Comparison of ENCODE assay signal across 8 cellular contexts in genomic region chr4:55853484-55854046, GRCh38. TPM values are rescaled to one million over a fixed set of nuclear protein-coding genes. Genes with fewer than 3 reads are reported as not detected.
DNase-seq lines count a peak whose midpoint lies in the region; ATAC-seq and TF ChIP-seq lines count a peak whose summit lies in the region.

A gene with protein sequence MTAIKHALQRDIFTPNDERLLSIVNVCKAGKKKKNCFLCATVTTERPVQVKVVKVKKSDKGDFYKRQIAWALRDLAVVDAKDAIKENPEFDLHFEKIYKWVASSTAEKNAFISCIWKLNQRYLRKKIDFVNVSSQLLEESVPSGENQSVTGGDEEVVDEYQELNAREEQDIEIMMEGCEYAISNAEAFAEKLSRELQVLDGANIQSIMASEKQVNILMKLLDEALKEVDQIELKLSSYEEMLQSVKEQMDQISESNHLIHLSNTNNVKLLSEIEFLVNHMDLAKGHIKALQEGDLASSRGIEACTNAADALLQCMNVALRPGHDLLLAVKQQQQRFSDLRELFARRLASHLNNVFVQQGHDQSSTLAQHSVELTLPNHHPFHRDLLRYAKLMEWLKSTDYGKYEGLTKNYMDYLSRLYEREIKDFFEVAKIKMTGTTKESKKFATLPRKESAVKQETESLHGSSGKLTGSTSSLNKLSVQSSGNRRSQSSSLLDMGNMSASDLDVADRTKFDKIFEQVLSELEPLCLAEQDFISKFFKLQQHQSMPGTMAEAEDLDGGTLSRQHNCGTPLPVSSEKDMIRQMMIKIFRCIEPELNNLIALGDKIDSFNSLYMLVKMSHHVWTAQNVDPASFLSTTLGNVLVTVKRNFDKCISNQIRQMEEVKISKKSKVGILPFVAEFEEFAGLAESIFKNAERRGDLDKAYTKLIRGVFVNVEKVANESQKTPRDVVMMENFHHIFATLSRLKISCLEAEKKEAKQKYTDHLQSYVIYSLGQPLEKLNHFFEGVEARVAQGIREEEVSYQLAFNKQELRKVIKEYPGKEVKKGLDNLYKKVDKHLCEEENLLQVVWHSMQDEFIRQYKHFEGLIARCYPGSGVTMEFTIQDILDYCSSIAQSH (plus strand): TSS chr4:55853648. CDS start chr4:55858324, 4,676 bp downstream.

- peaks cover 23% of the 10 kb centered on the region for H3K79me2 ChIP-seq in KMS-11 (ENCODE audit: insufficient read depth, low read depth)

- peak within 1 kb of the TSS; percentile 84 for H2AFZ ChIP-seq in KMS-11 (ENCODE audit: low read depth)

- peak within 1 kb of the TSS; percentile 94 for H3K4me3 ChIP-seq in KMS-11 (IDR thresholded peaks at IDR 0.05; ENCODE audit: insufficient read depth, low read depth, low read length)
- H3K4me3 ChIP-seq in Peyer's patch: peak within 1 kb of the TSS; percentile 89 to 94 (median 92)
- H3K4me3 ChIP-seq in muscle layer of colon (ENCODE audit: low read depth in 1 of 2, low read length in 2 of 2): peak within 1 kb of the TSS; percentile 73 to 89

- H3K4me1 ChIP-seq in KMS-11 (ENCODE audit: low read depth, poor library complexity, severe bottlenecking) (peaks cover 12% of the 10 kb centered on the region), Peyer's patch (peaks cover 0 to 30% (median 0%) of the 10 kb centered on the region in 4 donors), muscle layer of colon (ENCODE audit: insufficient read depth, low read length) (peaks cover 16% of the 10 kb centered on the region)

- H3K4me2 ChIP-seq in KMS-11: peak within 1 kb of the TSS; percentile 88

- H3K9me3 ChIP-seq in Peyer's patch (no peaks in the 10 kb centered on the region), muscle layer of colon (ENCODE audit: low read length) (no peaks in the 10 kb centered on the region)

- no peaks in the 10 kb centered on the region for H3K36me3 ChIP-seq in KMS-11 (ENCODE audit: insufficient read depth)
- peaks cover 0 to 4% (median 0%) of the 10 kb centered on the region in 3 donors for H3K36me3 ChIP-seq in Peyer's patch
- H3K36me3 ChIP-seq in muscle layer of colon (ENCODE audit: insufficient read depth, low read length): no peaks in the 10 kb centered on the region

- H3K27ac ChIP-seq in KMS-11 (peak within 1 kb of the TSS; percentile 19; the same call in 1 of the 2 replicates), Peyer's patch (peak within 1 kb of the TSS; percentile 79 to 85 (median 81)), muscle layer of colon (ENCODE audit: low read depth, low read length) (peak within 1 kb of the TSS; percentile 80)

- ATAC-seq in GM21737 (IDR thresholded peaks at IDR 0.05; ENCODE audit: unreplicated experiment): peak; percentile 99
- ATAC-seq in esophagus mucosa: peak; percentile 98

- no peaks in the 10 kb centered on the region; the same call in 1 of the 2 replicates for H4K20me1 ChIP-seq in KMS-11 (ENCODE audit: insufficient read depth)

- TF ChIP-seq CTCF in KMS-11 (conservative IDR thresholded peaks at IDR 0.05; ENCODE audit: low read depth, low read length): no peak
- no peak for TF ChIP-seq CTCF in Peyer's patch (IDR thresholded peaks at IDR 0.05)

- DNase-seq in DMS53 treated with DMSO at 0.1 percent for 48 hours (lab: John Stamatoyannopoulos, UW; ENCODE audit: unreplicated experiment): peak; percentile 84
- DNase-seq in Peyer's patch: peak; percentile 99 to 100 (median 99)
- DNase-seq in activated T-cell treated with anti-CD3 and anti-CD28 coated beads, Interleukin-2, amount 50 U/mL, for 48 hours: peak; percentile 99 to 100
- peak; percentile 98 for DNase-seq in stimulated activated CD8-positive, alpha-beta memory T cell treated with anti-CD3 and anti-CD28 coated beads, Interleukin-7, amount 100 ng/mL, for 24 hours (ENCODE audit: low read depth)

- H3K9ac ChIP-seq in KMS-11 (peak within 1 kb of the TSS; percentile 71), muscle layer of colon (ENCODE audit: low read length) (peak within 1 kb of the TSS; percentile 73)

- peak; percentile 44 to 48 for TF ChIP-seq POLR2A in Peyer's patch (IDR thresholded peaks at IDR 0.05)

- H3K27me3 ChIP-seq in KMS-11 (ENCODE audit: insufficient read depth, low read depth) (no peaks in the 10 kb centered on the region), Peyer's patch (no peaks in the 10 kb centered on the region), muscle layer of colon (ENCODE audit: control insufficient read depth in 1 of 2, insufficient read depth in 2 of 2, low read length in 2 of 2) (no peaks in the 10 kb centered on the region)

RNA-seq across cellular contexts. Expression of the gene that starts here (rescaled TPM):
- total RNA-seq in Peyer's patch (10 to 100 TPM; 33.9 to 57.8 (median 44.7) TPM), esophagus mucosa (39.6 TPM)

Comparison
In these comparisons a context has a peak if more than half of its experiments do, and no peak if none do; other contexts are left out.
1. Peak in every context shown above with its lines: DNase-seq, ATAC-seq, H3K4me3 ChIP-seq and H3K27ac ChIP-seq.
2. H3K27ac ChIP-seq: peak in every context shown above with its lines; median percentile 81 in Peyer's patch; 80 in muscle layer of colon; 19 in KMS-11.